8 cellular contexts compared by ENCODE assay signal in genomic region chr17:47066841-47067682, GRCh38.
DNase-seq lines count a peak whose midpoint lies in the region; ATAC-seq, FAIRE-seq and TF ChIP-seq lines count a peak whose summit lies in the region.

No MANE protein-coding gene starts in this region.

- no peaks in the 10 kb centered on the region for H3K36me3 Mint-ChIP-seq in T-helper 17 cell (ENCODE audit: low read depth)

- H3K27me3 Mint-ChIP-seq in T-helper 17 cell = no peaks in the 10 kb centered on the region

- ATAC-seq in HG02763 (IDR thresholded peaks at IDR 0.05; ENCODE audit: unreplicated experiment) = peak; percentile 64
- peak; percentile 100 for ATAC-seq in T-helper 17 cell
- peak; percentile 94 to 95 for ATAC-seq in right cardiac atrium
- ATAC-seq in psoas muscle = peak; percentile 97 to 99 (median 98)

- H3K36me3 ChIP-seq in psoas muscle (ENCODE audit: insufficient read depth in 1 of 2, low read depth in 1 of 2) = peaks cover 0 to 18% of the 10 kb centered on the region in 2 donors

- H3K9me3 ChIP-seq in T-helper 17 cell (ENCODE audit: control insufficient read depth, low read length, poor library complexity, severe bottlenecking) (no peaks in the 10 kb centered on the region), right cardiac atrium (ENCODE audit: control insufficient read depth, low read length) (no peaks in the 10 kb centered on the region), psoas muscle (no peaks in the 10 kb centered on the region)

- H3K4me1 ChIP-seq in right cardiac atrium (ENCODE audit: control insufficient read depth, insufficient read depth, low read length) (no peaks in the 10 kb centered on the region), psoas muscle (no peaks in the 10 kb centered on the region)

- FAIRE-seq in urothelium cell line (lab: Jason Lieb, UNC) = peak; percentile 48

- 3% methylated on average over 18 of the region's 18 CpGs for WGBS in right cardiac atrium
- WGBS in psoas muscle, 3 donors = 2 to 3% (median 2%) methylated on average over 18 of the region's 18 CpGs

- H3K4me3 Mint-ChIP-seq in T-helper 17 cell = peak overlapping the region; percentile 91

- H3K4me3 ChIP-seq in right cardiac atrium (ENCODE audit: low read length) (peak overlapping the region; percentile 83), psoas muscle (peak overlapping the region; percentile 92)

- H3K27ac ChIP-seq in angular gyrus (ENCODE audit: low read depth, low read length) (peak overlapping the region; percentile 23), right cardiac atrium (ENCODE audit: low read length) (peak overlapping the region; percentile 98), psoas muscle (peak overlapping the region; percentile 98)

- DNase-seq in GF-D8 (lab: John Stamatoyannopoulos, UW) = peak; percentile 60
- DNase-seq in NCI-H187 (lab: John Stamatoyannopoulos, UW) = peak; percentile 73 to 83
- DNase-seq in T-helper 17 cell = peak; percentile 51 to 59 (median 52)
- DNase-seq in right cardiac atrium = peak; percentile 86 to 92 (median 89)
- DNase-seq in psoas muscle = peak; percentile 83 to 90
- DNase-seq in urothelium cell line (ENCODE audit: low spot score) = peak; percentile 95

- H3K27me3 ChIP-seq in right cardiac atrium (ENCODE audit: control insufficient read depth, insufficient read depth) = no peaks in the 10 kb centered on the region
- no peaks in the 10 kb centered on the region for H3K27me3 ChIP-seq in psoas muscle (ENCODE audit: insufficient read depth in 3 of 3, low read length in 2 of 3)

- no peak for TF ChIP-seq CTCF in psoas muscle (IDR thresholded peaks at IDR 0.05)

- intact Hi-C loops in right cardiac atrium (cut with DNase I) (no loop called here), psoas muscle (cut with DNase I) (no loop called here)

- peaks cover 25% of the 10 kb centered on the region for H3K4me1 Mint-ChIP-seq in T-helper 17 cell

- H3K27ac Mint-ChIP-seq in T-helper 17 cell = peak overlapping the region; percentile 85

Comparison
In these comparisons a context has a peak if more than half of its experiments do, and no peak if none do; other contexts are left out.
1. Peak in every context shown above with its lines: DNase-seq, ATAC-seq, H3K4me3 ChIP-seq and H3K27ac ChIP-seq.
2. H3K27ac ChIP-seq: peak in every context shown above with its lines; median percentile 98 in right cardiac atrium; 98 in psoas muscle; 23 in angular gyrus.